ENCODE assay signal across 32 cellular contexts in the genomic region with DNA sequence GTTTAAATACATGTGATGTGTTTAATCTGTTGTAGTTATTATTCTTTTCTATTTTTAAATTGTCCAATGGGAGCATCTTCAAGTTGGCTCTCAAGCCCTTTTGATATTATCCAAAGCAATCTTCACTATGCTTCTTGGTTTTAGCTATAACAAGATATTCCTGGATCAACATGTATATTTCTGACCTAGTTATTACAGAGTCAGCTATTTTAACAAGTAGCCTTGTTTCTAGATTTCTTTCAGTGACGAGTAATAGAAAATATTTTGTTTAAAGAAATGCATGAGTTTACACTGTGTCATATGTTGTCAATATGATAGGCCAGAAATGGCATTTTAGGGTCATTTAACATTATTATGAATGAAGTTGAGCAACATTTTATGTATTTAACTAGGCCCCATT.
"Had no signal": no experiment of that assay in that cellular context is flagged by ENCODE, and none has a peak within 500 bp of the region (broad histone marks: within the 10 kb centered on the region; RNA-seq: fewer than 3 reads in every experiment).

No MANE protein-coding gene starts in this region.

- H3K27me3 ChIP-seq: adrenal gland, ascending aorta, body of pancreas, brain microvascular endothelial cell, breast epithelium, cardiac muscle cell had no signal

- H3K36me3 ChIP-seq: adrenal gland, ascending aorta, brain microvascular endothelial cell, breast epithelium, cardiac muscle cell had no signal

- H3K9me3 ChIP-seq: adrenal gland, ascending aorta, body of pancreas had no signal

- FAIRE-seq: astrocyte, bronchial epithelial cell had no signal

- DNase-seq: activated effector memory CD4-positive, alpha-beta T cell treated with anti-CD3 and anti-CD28 coated beads, Interleukin-2, amount 50 U/mL, for 16 hours; activated effector memory CD4-positive, alpha-beta T cell treated with Interleukin-2 at 50 U/mL for 16 hours; activated gamma-delta T cell; activated gamma-delta T cell treated with Interleukin-2 at 50 U/mL for 16 hours; activated naive CD4-positive, alpha-beta T cell; activated naive CD4-positive, alpha-beta T cell treated with anti-CD3 and anti-CD28 coated beads for 36 hours; activated naive CD4-positive, alpha-beta T cell treated with anti-CD3 and anti-CD28 coated beads, Interleukin-2, amount 10 ng/mL, durations not matched to agents 7 days and 5 days; activated naive CD4-positive, alpha-beta T cell treated with anti-CD3 and anti-CD28 coated beads, Interleukin-2, amount 50 U/mL, for 16 hours; activated naive CD4-positive, alpha-beta T cell treated with Interleukin-2 at 50 U/mL for 16 hours; activated naive CD8-positive, alpha-beta T cell treated with anti-CD3 and anti-CD28 coated beads for 36 hours; activated naive CD8-positive, alpha-beta T cell treated with anti-CD3 and anti-CD28 coated beads, Interleukin-2, amount 10 ng/mL, durations not matched to agents 7 days and 5 days; activated naive CD8-positive, alpha-beta T cell treated with anti-CD3 and anti-CD28 coated beads, Interleukin-2, amount 50 U/mL, for 24 hours; activated T-cell treated with anti-CD3 and anti-CD28 coated beads, Interleukin-2, amount 50 U/mL, for 4 hours; activated T-cell treated with anti-CD3 and anti-CD28 coated beads, Interleukin-2, amount 50 U/mL, for 48 hours; activated T-cell treated with anti-CD3 and anti-CD28 coated beads, Interleukin-2, amount 50 U/mL, for 72 hours; adrenal gland; amniotic stem cell; amygdala; anterior cingulate cortex; aorta; body of pancreas; brain microvascular endothelial cell; caudate nucleus; central memory CD4-positive, alpha-beta T cell; cerebellar nuclear complex had no signal

- H3K4me3 ChIP-seq: adrenal gland, ascending aorta, body of pancreas, breast epithelium, cardiac muscle cell had no signal

- ATAC-seq: activated naive CD4-positive, alpha-beta T cell treated with anti-CD3 and anti-CD28 coated beads, Interleukin-2, amount 50 U/mL, for 72 hours; activated naive CD8-positive, alpha-beta T cell treated with anti-CD3 and anti-CD28 coated beads, Interleukin-2, amount 50 U/mL, for 24 hours; activated T-cell treated with anti-CD3 and anti-CD28 coated beads, Interleukin-2, amount 50 U/mL, for 4 hours; activated T-cell treated with anti-CD3 and anti-CD28 coated beads, Interleukin-2, amount 50 U/mL, for 72 hours; activated T-helper 17 cell treated with anti-CD3 and anti-CD28 coated beads, Interleukin-2, amount 50 U/mL, for 72 hours; body of pancreas had no signal

- H3K27ac ChIP-seq: adrenal gland, ascending aorta, body of pancreas, brain microvascular endothelial cell, breast epithelium, cardiac muscle cell had no signal

- H3K4me1 ChIP-seq: adrenal gland, ascending aorta, body of pancreas, breast epithelium had no signal
